Comparison of ENCODE assay signal across 1 cellular context in genomic region chr19:46990998-46991676, GRCh38.
TF ChIP-seq lines count a peak whose summit lies in the region.

No MANE protein-coding gene starts in this region.

TF ChIP-seq in HEK293, 187 proteins besides CTCF, POLR2A, EP300 and RAD21 (continued from another document):
- TF ChIP-seq ZNF513 (tag by site-specific recombination; IDR thresholded peaks at IDR 0.05) (no peak), ZBTB44 (tag by site-specific recombination; IDR thresholded peaks at IDR 0.05) (peak; percentile 60; the same call in 1 of the 2 replicates), ZNF585B (tag by site-specific recombination; IDR thresholded peaks at IDR 0.05) (no peak), ZNF155 (tag by site-specific recombination; IDR thresholded peaks at IDR 0.05) (no peak), ZNF280C (tag by site-specific recombination; IDR thresholded peaks at IDR 0.05) (no peak), FEZF1 (tag by site-specific recombination; IDR thresholded peaks at IDR 0.05) (no peak), PRDM10 (tag by site-specific recombination; IDR thresholded peaks at IDR 0.05) (0 out of 2 replicates have a peak, but pooled peaks have one; percentile 17), ZBTB21 (tag by site-specific recombination; IDR thresholded peaks at IDR 0.05) (0 out of 2 replicates have a peak, but pooled peaks have one; percentile 18), SP3 (tag by site-specific recombination; IDR thresholded peaks at IDR 0.05) (0 out of 2 replicates have a peak, but pooled peaks have one; percentile 29), ZNF658 (tag by site-specific recombination; IDR thresholded peaks at IDR 0.05) (no peak), ZSCAN4 (tag by site-specific recombination; IDR thresholded peaks at IDR 0.05) (no peak), ZNF571 (tag by site-specific recombination; IDR thresholded peaks at IDR 0.05) (no peak), ZNF639 (tag by site-specific recombination; IDR thresholded peaks at IDR 0.05) (peak; percentile 41; the same call in 1 of the 2 replicates), ZNF391 (tag by site-specific recombination; IDR thresholded peaks at IDR 0.05; ENCODE audit: borderline replicate concordance, low read depth) (peak; percentile 44; the same call in 1 of the 2 replicates), ZBTB10 (tag by site-specific recombination; IDR thresholded peaks at IDR 0.05) (peak; percentile 57), SP7 (tag by site-specific recombination; IDR thresholded peaks at IDR 0.05) (peak; percentile 59), ZBTB26 (tag by site-specific recombination; optimal IDR thresholded peaks at IDR 0.05) (peak; percentile 15), ZNF660 (tag by site-specific recombination; IDR thresholded peaks at IDR 0.05) (peak; percentile 93), ZNF561 (tag by site-specific recombination; IDR thresholded peaks at IDR 0.05; ENCODE audit: borderline replicate concordance) (peak; percentile 83; the same call in 1 of the 2 replicates), ZNF2 (tag by site-specific recombination; IDR thresholded peaks at IDR 0.05) (peak; percentile 71), ZNF473 (tag by site-specific recombination; IDR thresholded peaks at IDR 0.05) (no peak), HOXA7 (CRISPR knock-in tag; IDR thresholded peaks at IDR 0.05; ENCODE audit: borderline replicate concordance) (no peak), PRDM1 (tag by site-specific recombination; IDR thresholded peaks at IDR 0.05) (no peak), ZNF670 (tag by site-specific recombination; IDR thresholded peaks at IDR 0.05; ENCODE audit: low read depth) (no peak), ZBTB6 (tag by site-specific recombination; IDR thresholded peaks at IDR 0.05) (0 out of 2 replicates have a peak, but pooled peaks have one; percentile 32), ZNF692 (tag by site-specific recombination; IDR thresholded peaks at IDR 0.05) (peak; percentile 74), ZBTB17 (tag by site-specific recombination; IDR thresholded peaks at IDR 0.05) (0 out of 2 replicates have a peak, but pooled peaks have one; percentile 49), BCL11A (tag by site-specific recombination; IDR thresholded peaks at IDR 0.05; ENCODE audit: low read depth) (no peak), ZNF202 (tag by site-specific recombination; IDR thresholded peaks at IDR 0.05; ENCODE audit: borderline replicate concordance) (no peak), ZNF654 (tag by site-specific recombination; IDR thresholded peaks at IDR 0.05; ENCODE audit: low read depth) (peak; percentile 82), ZNF510 (tag by site-specific recombination; IDR thresholded peaks at IDR 0.05; ENCODE audit: insufficient replicate concordance) (no peak), ZBTB1 (tag by site-specific recombination; IDR thresholded peaks at IDR 0.05) (no peak), ZSCAN30 (tag by site-specific recombination; IDR thresholded peaks at IDR 0.05) (peak; percentile 65; the same call in 1 of the 2 replicates)
